ENCODE assay signal across 8 cellular contexts in the genomic region with DNA sequence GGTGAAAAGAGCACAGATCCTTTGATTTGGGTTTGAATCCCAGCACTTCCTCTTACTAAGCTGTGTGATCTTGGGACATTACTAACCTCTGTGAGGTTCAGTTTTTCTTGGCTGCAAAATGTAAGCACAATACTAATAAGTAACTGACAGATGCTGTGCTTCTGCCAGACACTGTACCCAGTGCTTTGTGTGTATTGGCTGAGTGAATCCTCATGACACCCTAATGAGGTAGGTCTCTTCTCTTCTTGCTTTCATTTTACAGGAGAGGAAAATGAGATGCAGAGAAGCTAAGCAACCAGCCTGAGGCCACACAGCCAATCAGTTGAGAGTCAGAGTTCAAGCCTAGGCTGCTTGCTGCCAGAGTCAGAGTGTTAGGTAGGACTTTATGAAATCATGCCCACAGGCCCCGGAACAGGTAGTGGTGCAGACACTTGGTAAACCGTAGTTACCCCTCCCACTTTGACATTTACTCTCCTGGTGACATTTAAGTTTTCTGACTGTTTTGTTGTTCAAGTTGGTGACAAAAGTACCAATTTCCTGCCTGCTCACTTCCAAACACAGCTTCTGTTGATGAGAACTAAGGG. TPM values are rescaled to one million over a fixed set of nuclear protein-coding genes. Genes with fewer than 3 reads are reported as not detected.
A peak's percentile ranks its signal among the peaks of the same experiment; 100 is the strongest.
DNase-seq lines count a peak whose midpoint lies in the region; ATAC-seq and TF ChIP-seq lines count a peak whose summit lies in the region.

No MANE protein-coding gene starts in this region.

- TF ChIP-seq CTCF in fibroblast of the aortic adventitia (IDR thresholded peaks at IDR 0.05; ENCODE audit: insufficient read depth, low read length) (no peak), GM13977 (IDR thresholded peaks at IDR 0.05; ENCODE audit: extremely low read depth, insufficient read depth, missing control alignments) (no peak)

- no peak overlapping the region for H3K4me2 ChIP-seq in mesendoderm (ENCODE audit: low read length)

- H2BK120ac ChIP-seq in mesendoderm (ENCODE audit: low read depth, low read length) = no peak overlapping the region

- in situ Hi-C loops in GM13977 (cut with MboI; ENCODE audit: low pct_unique_long_range_greater_than_20kb, low sequenced_read_pairs, unreplicated experiment) = no loop called here

- no peak overlapping the region for H2AK5ac ChIP-seq in mesendoderm (ENCODE audit: low read length)

- H3K79me1 ChIP-seq in mesendoderm (ENCODE audit: low read length) = peaks cover 22% of the 10 kb centered on the region

- H3K23ac ChIP-seq in mesendoderm (ENCODE audit: low read length) = no peak overlapping the region

- H3K27ac ChIP-seq in mesendoderm (ENCODE audit: low read depth, low read length) = no peak overlapping the region

- peak; percentile 70 for ATAC-seq in GM19463 (IDR thresholded peaks at IDR 0.05; ENCODE audit: unreplicated experiment)

- H3K27me3 ChIP-seq in mesendoderm (ENCODE audit: insufficient read depth, low read length, poor library complexity) = no peaks in the 10 kb centered on the region

- no peak overlapping the region for H4K5ac ChIP-seq in mesendoderm (ENCODE audit: low read length)

- H3K9ac ChIP-seq in mesendoderm (ENCODE audit: low read length) = no peak overlapping the region

- H2BK15ac ChIP-seq in mesendoderm (replicated peaks; ENCODE audit: low read depth) = no peak overlapping the region

- H2BK5ac ChIP-seq in mesendoderm (ENCODE audit: low read length) = no peak overlapping the region

- no peak overlapping the region for H3K4ac ChIP-seq in mesendoderm (ENCODE audit: low read depth, low read length)

- no peak overlapping the region for H3K56ac ChIP-seq in mesendoderm (ENCODE audit: low read length)

- no CpG with 5 or more reads among the region's 2 CpGs for WGBS in mesendoderm (ENCODE audit: extremely low coverage, insufficient coverage, low lambda C conversion rate)

- H3K4me3 ChIP-seq in fibroblast of the aortic adventitia (ENCODE audit: low read depth, low read length) = no peak overlapping the region
- H3K4me3 ChIP-seq in mesendoderm (ENCODE audit: low read length) = no peak overlapping the region

- H4K8ac ChIP-seq in mesendoderm (ENCODE audit: low read depth, low read length) = no peak overlapping the region

- no peak overlapping the region for H3K18ac ChIP-seq in mesendoderm (ENCODE audit: low read length)

- peak; percentile 42 for DNase-seq in AG08395 (ENCODE audit: low spot score)
- peak; percentile 35 for DNase-seq in HT1080 (ENCODE audit: low read depth)
- peak; percentile 80 for DNase-seq in activated CD8-positive, alpha-beta memory T cell treated with anti-CD3 and anti-CD28 coated beads for 24 hours
- peak; percentile 81 for DNase-seq in fibroblast of the aortic adventitia (ENCODE audit: low read depth)
- peak; percentile 47 to 60 for DNase-seq in stimulated activated CD4-positive, alpha-beta T cell treated with anti-CD3 and anti-CD28 coated beads, Interleukin-4, amount 100 ng/mL, for 48 hours (ENCODE audit: low read depth in 2 of 2)
- DNase-seq in mesendoderm = no peak
- no peak for DNase-seq in GM13977 (ENCODE audit: low spot score)

- no peaks in the 10 kb centered on the region for H3K36me3 ChIP-seq in mesendoderm (ENCODE audit: control insufficient read depth, insufficient read depth, low read length)

- H3K79me2 ChIP-seq in mesendoderm (ENCODE audit: control insufficient read depth, insufficient read depth, low read length) = peaks cover 11% of the 10 kb centered on the region

- peaks cover 16% of the 10 kb centered on the region for H3K4me1 ChIP-seq in mesendoderm (ENCODE audit: control insufficient read depth, low read depth, low read length)

RNA-seq across cellular contexts. Expression of a gene that starts 21.2 kb away (rescaled TPM):
- total RNA-seq in HT1080 (2014; rRNA removed; shearing (Covaris generic)) = 11.7 and 11.9 TPM in 2 replicates
- 25.4 and 28.6 TPM in 2 replicates for polyA plus RNA-seq in HT1080 (2015; cell fraction: cytosol; rRNA removed)
- polyA plus RNA-seq in HT1080 (2015; cell fraction: nucleus; rRNA removed) = 39.2 and 41.6 TPM in 2 replicates
- 6.6 and 11.0 TPM in 2 replicates for total RNA-seq in fibroblast of the aortic adventitia (ENCODE audit: low replicate concordance)
- 8.7 TPM for polyA plus RNA-seq in mesendoderm (2013, experiment 1 of 2)
- 8.4 TPM for polyA plus RNA-seq in mesendoderm (2013, experiment 2 of 2)

Comparison
In these comparisons a context has a peak if more than half of its experiments do, and no peak if none do; other contexts are left out.
1. DNase-seq: peak in AG08395 (single experiment), HT1080 (single experiment), activated CD8-positive, alpha-beta memory T cell treated with anti-CD3 and anti-CD28 coated beads for 24 hours (single experiment), fibroblast of the aortic adventitia (single experiment) and stimulated activated CD4-positive, alpha-beta T cell treated with anti-CD3 and anti-CD28 coated beads, Interleukin-4, amount 100 ng/mL, for 48 hours (2 of 2); none in mesendoderm (single experiment) and GM13977 (single experiment).